ENCODE assay signal across 8 cellular contexts in genomic region chr19:55635856-55636440, GRCh38. TPM values are rescaled to one million over a fixed set of nuclear protein-coding genes. Genes with fewer than 3 reads are reported as not detected.
DNase-seq lines count a peak whose midpoint lies in the region; ATAC-seq and TF ChIP-seq lines count a peak whose summit lies in the region.

No MANE protein-coding gene starts in this region.

- H3K9ac ChIP-seq in iPS-18a (ENCODE audit: low read length) = peak overlapping the region; percentile 88

- ATAC-seq in stimulated activated memory B cell treated with anti-CD40 and anti-IgM and Interleukin-4, amounts not matched to agents 10 μg/mL and 1 μg/mL and 100 μg/mL, for 72 hours = no peak
- no peak for ATAC-seq in HG03159 (IDR thresholded peaks at IDR 0.05; ENCODE audit: unreplicated experiment)

- H3K36me3 ChIP-seq in iPS-18a (ENCODE audit: control insufficient read depth, low read depth, low read length) = no peaks in the 10 kb centered on the region

- no peaks in the 10 kb centered on the region for H3K4me1 ChIP-seq in iPS-18a (ENCODE audit: control insufficient read depth, low read depth, low read length)

- H3K27ac ChIP-seq in iPS-18a (ENCODE audit: low read length) = no peak overlapping the region

- no peaks in the 10 kb centered on the region for H3K9me3 ChIP-seq in iPS-18a (ENCODE audit: control insufficient read depth, low read depth, low read length)

- peak overlapping the region; percentile 100 for H3K4me3 Mint-ChIP-seq in HFFc6
- H3K4me3 Mint-ChIP-seq in activated naive CD8-positive, alpha-beta T cell = peak overlapping the region; percentile 98
- H3K4me3 Mint-ChIP-seq in stimulated activated memory B cell treated with anti-CD40 and anti-IgM and Interleukin-4, amounts not matched to agents 10 μg/mL and 1 μg/mL and 100 μg/mL, for 72 hours = peak overlapping the region; percentile 99

- H3K9me3 Mint-ChIP-seq in HFFc6 = no peaks in the 10 kb centered on the region
- no peaks in the 10 kb centered on the region for H3K9me3 Mint-ChIP-seq in activated naive CD8-positive, alpha-beta T cell (ENCODE audit: low read depth)
- H3K9me3 Mint-ChIP-seq in stimulated activated memory B cell treated with anti-CD40 and anti-IgM and Interleukin-4, amounts not matched to agents 10 μg/mL and 1 μg/mL and 100 μg/mL, for 72 hours = no peaks in the 10 kb centered on the region

- H3K27ac Mint-ChIP-seq in HFFc6 = peak overlapping the region; percentile 100
- H3K27ac Mint-ChIP-seq in activated naive CD8-positive, alpha-beta T cell = peak overlapping the region; percentile 100
- H3K27ac Mint-ChIP-seq in stimulated activated memory B cell treated with anti-CD40 and anti-IgM and Interleukin-4, amounts not matched to agents 10 μg/mL and 1 μg/mL and 100 μg/mL, for 72 hours = peak overlapping the region; percentile 100

- H3K36me3 Mint-ChIP-seq in HFFc6 (ENCODE audit: low read depth) = peaks cover 42% of the 10 kb centered on the region
- peaks cover 13% of the 10 kb centered on the region for H3K36me3 Mint-ChIP-seq in activated naive CD8-positive, alpha-beta T cell
- peaks cover 38% of the 10 kb centered on the region for H3K36me3 Mint-ChIP-seq in stimulated activated memory B cell treated with anti-CD40 and anti-IgM and Interleukin-4, amounts not matched to agents 10 μg/mL and 1 μg/mL and 100 μg/mL, for 72 hours

- no peak for TF ChIP-seq CTCF in HFFc6 (IDR thresholded peaks at IDR 0.05)

- peaks cover 9% of the 10 kb centered on the region for H3K27me3 Mint-ChIP-seq in HFFc6 (ENCODE audit: insufficient read depth)
- no peaks in the 10 kb centered on the region for H3K27me3 Mint-ChIP-seq in activated naive CD8-positive, alpha-beta T cell
- H3K27me3 Mint-ChIP-seq in stimulated activated memory B cell treated with anti-CD40 and anti-IgM and Interleukin-4, amounts not matched to agents 10 μg/mL and 1 μg/mL and 100 μg/mL, for 72 hours = no peaks in the 10 kb centered on the region

- no peaks in the 10 kb centered on the region for H3K27me3 ChIP-seq in iPS-18a (ENCODE audit: control insufficient read depth, insufficient read depth, low read length)

- H3K4me1 Mint-ChIP-seq in HFFc6 (ENCODE audit: low read depth) = peaks cover 67% of the 10 kb centered on the region
- peaks cover 57% of the 10 kb centered on the region for H3K4me1 Mint-ChIP-seq in activated naive CD8-positive, alpha-beta T cell (ENCODE audit: low read depth)
- H3K4me1 Mint-ChIP-seq in stimulated activated memory B cell treated with anti-CD40 and anti-IgM and Interleukin-4, amounts not matched to agents 10 μg/mL and 1 μg/mL and 100 μg/mL, for 72 hours = peaks cover 59% of the 10 kb centered on the region

- DNase-seq in HFFc6 (no peak), HuH-7 (ENCODE audit: low spot score) (no peak), NCI-H146 treated with DMSO at 0.1 percent for 48 hours (lab: John Stamatoyannopoulos, UW; ENCODE audit: unreplicated experiment) (no peak)
- no peak for DNase-seq in stimulated activated CD4-positive, alpha-beta T cell treated with anti-CD3 and anti-CD28 coated beads, Interleukin-4, amount 100 ng/mL, for 24 hours

- peak overlapping the region; percentile 91 for H3K4me3 ChIP-seq in iPS-18a (ENCODE audit: low read length)

RNA-seq across cellular contexts. Expression of gene ZNF580, which starts 4.9 kb away (rescaled TPM):
- total RNA-seq in HFFc6 (2021; fragmentation: NEBNext Ultra II Directional; extraction: Animal tissue kit (Norgen Biotek cat#: 25700)) = 10 to 100 TPM; 51.0 to 60.5 (median 57.7) TPM

RNA-seq across cellular contexts. Expression of gene ZNF581, which starts 7.5 kb away (rescaled TPM):
- 10 to 100 TPM; 20.1 to 25.8 (median 21.9) TPM for total RNA-seq in HFFc6 (2021; fragmentation: NEBNext Ultra II Directional; extraction: Animal tissue kit (Norgen Biotek cat#: 25700))

RNA-seq across cellular contexts. Expression of gene ZNF784, which starts 11.6 kb away (rescaled TPM):
- total RNA-seq in HFFc6 (2021; fragmentation: NEBNext Ultra II Directional; extraction: Animal tissue kit (Norgen Biotek cat#: 25700)) = 1 to 10 TPM; 4.6 to 5.3 (median 4.8) TPM

RNA-seq across cellular contexts. Expression of gene CCDC106, which starts 12.1 kb away (rescaled TPM):
- total RNA-seq in HFFc6 (2021; fragmentation: NEBNext Ultra II Directional; extraction: Animal tissue kit (Norgen Biotek cat#: 25700)) = 10 to 100 TPM; 12.9 to 17.4 (median 14.0) TPM

RNA-seq across cellular contexts. Expression of gene U2AF2, which starts 18.9 kb away (rescaled TPM):
- 100 to 1,000 TPM; 212 to 241 (median 226) TPM for total RNA-seq in HFFc6 (2021; fragmentation: NEBNext Ultra II Directional; extraction: Animal tissue kit (Norgen Biotek cat#: 25700))
